Comparison of ENCODE assay signal across 7 cellular contexts in the genomic region with DNA sequence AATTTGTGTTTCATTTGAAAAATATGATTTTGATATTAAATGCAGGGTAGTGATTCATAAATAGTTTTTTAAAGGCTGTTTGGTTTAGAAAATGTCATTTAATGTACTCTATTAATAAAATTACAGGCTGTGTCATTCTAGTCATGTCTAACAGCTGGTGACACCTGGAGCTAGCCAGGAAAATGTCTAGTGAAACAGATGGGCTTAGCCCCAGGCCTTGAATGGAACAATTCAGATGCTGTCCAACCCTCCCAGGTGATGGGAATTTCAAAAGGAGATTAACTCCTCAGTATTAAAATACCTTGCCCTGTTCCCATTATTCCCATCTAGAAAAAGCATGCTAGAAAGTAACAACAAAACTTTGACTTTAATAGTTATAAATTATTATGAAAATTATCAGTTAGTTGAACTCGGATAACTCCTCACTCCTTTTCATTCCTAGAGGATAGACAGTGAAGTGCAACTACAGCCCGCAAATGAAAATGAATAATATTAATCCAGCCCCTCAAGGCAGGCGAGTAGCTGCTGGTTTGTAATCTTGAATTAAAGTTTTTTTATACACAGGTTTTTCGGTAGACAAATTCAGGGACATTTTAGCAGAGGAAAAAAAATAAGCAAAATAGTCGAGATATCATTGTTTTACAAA. TPM values are rescaled to one million over a fixed set of nuclear protein-coding genes. Genes with fewer than 3 reads are reported as not detected.
A peak's percentile ranks its signal among the peaks of the same experiment; 100 is the strongest.
DNase-seq lines count a peak whose midpoint lies in the region; ATAC-seq and TF ChIP-seq lines count a peak whose summit lies in the region.
"Not testable (repeated sequence)": the region's sequence is repeated elsewhere in the genome, so short reads cannot be mapped to it uniquely, and the experiment has no call there.

No MANE protein-coding gene starts in this region.

- not testable (repeated sequence) for H3K36me3 ChIP-seq in heart right ventricle

- WGBS in heart right ventricle, 2 donors, result 73 to 76% methylated on average over 5 of the region's 5 CpGs

- not testable (repeated sequence) for H3K9me3 Mint-ChIP-seq in progenitor cell of endocrine pancreas (ENCODE audit: low read depth)

- H3K27ac Mint-ChIP-seq in progenitor cell of endocrine pancreas, result not testable (repeated sequence)

- not testable (repeated sequence) for H3K27me3 Mint-ChIP-seq in progenitor cell of endocrine pancreas

- DNase-seq in ELR (ENCODE audit: low read depth) (peak; percentile 10), NCI-H1694 (lab: John Stamatoyannopoulos, UW) (peak; percentile 25), NCI-H69 (lab: John Stamatoyannopoulos, UW) (peak; percentile 92)
- not testable (repeated sequence) for DNase-seq in epithelial cell of esophagus (ENCODE audit: low read depth); heart right ventricle; progenitor cell of endocrine pancreas (ENCODE audit: low spot score, unreplicated experiment)

- not testable (repeated sequence) for H3K27ac ChIP-seq in heart right ventricle

- H3K4me1 Mint-ChIP-seq in progenitor cell of endocrine pancreas (ENCODE audit: low read depth), result not testable (repeated sequence)

- intact Hi-C loops in heart right ventricle (cut with DNase I), result loop anchor here in 1 of 10 donors (10.0 kb wide), 1 partner anchor 94 kb away; a partner anchor contains a TSS

- not testable (repeated sequence) for H3K4me3 ChIP-seq in epithelial cell of esophagus (ENCODE audit: low read length); heart right ventricle

- H3K4me3 Mint-ChIP-seq in progenitor cell of endocrine pancreas (ENCODE audit: low read depth), result not testable (repeated sequence)

- H3K27me3 ChIP-seq in heart right ventricle, result not testable (repeated sequence)

- TF ChIP-seq CTCF in epithelial cell of esophagus (IDR thresholded peaks at IDR 0.05; ENCODE audit: insufficient read depth, low read depth, low read length, missing control alignments) (peak; percentile 8), progenitor cell of endocrine pancreas (IDR thresholded peaks at IDR 0.05; ENCODE audit: unreplicated experiment) (peak; percentile 18)
- not testable (repeated sequence) for TF ChIP-seq CTCF in heart right ventricle (IDR thresholded peaks at IDR 0.05)

- not testable (repeated sequence) for H3K4me1 ChIP-seq in heart right ventricle

- ATAC-seq in SK-N-SH treated with all-trans-retinoic acid at 6 μM for 48 hours, result peak; percentile 58; the same call in 1 of the 3 replicates
- peak in 6 of 8 donors; percentile 42 to 90 (median 80) for ATAC-seq in heart right ventricle

- not testable (repeated sequence) for H3K36me3 Mint-ChIP-seq in progenitor cell of endocrine pancreas (ENCODE audit: insufficient read depth)

- H3K9me3 ChIP-seq in heart right ventricle, result peaks cover 0 to 10% (median 0%) of the 10 kb centered on the region in 11 donors

RNA-seq across cellular contexts. Expression of a gene that starts 13.0 kb away (rescaled TPM):
- total RNA-seq in heart right ventricle (10 to 100 TPM; 13.2 to 25.0 (median 19.9) TPM), progenitor cell of endocrine pancreas (22.0 and 22.9 TPM in 2 replicates)
- polyA plus RNA-seq in heart right ventricle, result 10 to 100 TPM; 18.2 to 24.0 TPM
